In genomic region chr12:88339966-88340365, GRCh38 we compare ENCODE assay signal across 30 cellular contexts.
DNase-seq lines count a peak whose midpoint lies in the region; TF ChIP-seq lines count a peak whose summit lies in the region.
"Had no signal": no experiment of that assay in that cellular context is flagged by ENCODE, and none has a peak within 500 bp of the region (broad histone marks: within the 10 kb centered on the region; RNA-seq: fewer than 3 reads in every experiment).

No MANE protein-coding gene starts in this region.

- H3K4me1 Mint-ChIP-seq in osteocyte (ENCODE audit: unreplicated experiment): peaks cover 4% of the 10 kb centered on the region
- H3K4me1 Mint-ChIP-seq: brain; CD4-positive, CD25-positive, alpha-beta regulatory T cell; natural killer cell; stimulated activated effector memory CD8-positive, alpha-beta T cell treated with anti-CD3 and anti-CD28 coated beads, Interleukin-12 subunit alpha, Interleukin-12 subunit beta, amount 100 ng/mL, for 72 hours had no signal

- DNase-seq in HCEC 1CT (peak; percentile 57), amniotic epithelial cell (ENCODE audit: low read depth) (peak; percentile 47), fibroblast of villous mesenchyme (ENCODE audit: low read depth) (peak; percentile 28), HPDE6-E6E7 (ENCODE audit: extremely low spot score) (no peak), NCI-H128 (lab: John Stamatoyannopoulos, UW; ENCODE audit: unreplicated experiment) (no peak), osteocyte (ENCODE audit: extremely low spot score, unreplicated experiment) (no peak), coronary artery (ENCODE audit: low spot score) (no peak)
- DNase-seq: activated CD4-positive, alpha-beta T cell treated with anti-CD3 and anti-CD28 coated beads, Interleukin-2, amount 50 U/mL, for 48 hours; activated CD8-positive, alpha-beta memory T cell treated with anti-CD3 and anti-CD28 coated beads, Interleukin-2, amount 50 U/mL, for 4 hours; activated naive CD4-positive, alpha-beta T cell treated with Interleukin-2 at 50 U/mL for 16 hours; CD4-positive, CD25-positive, alpha-beta regulatory T cell; DMS79 treated with DMSO at 0.1 percent for 48 hours; foreskin melanocyte; heart left ventricle; lower lobe of right lung; MM.1S; mucosa of descending colon; natural killer cell; NCI-H1417; NCI-H2081; NCI-H2227 treated with DMSO at 0.1 percent for 48 hours; NCI-H69; nucleus accumbens; SIG-M5; substantia nigra had no signal

- no peaks in the 10 kb centered on the region for H3K9me3 Mint-ChIP-seq in osteocyte (ENCODE audit: unreplicated experiment)
- H3K9me3 Mint-ChIP-seq: activated T-helper 1 cell treated with anti-CD3 and anti-CD28 coated beads, Interleukin-12 subunit alpha, Interleukin-12 subunit beta, Interleukin-2, Interleukin-4 antibody, amounts not matched to agents 30 ng/mL and 10 ng/mL and 1 ng/mL, durations not matched to agents 14 hours and 24 hours and 36 hours; stimulated activated effector memory CD8-positive, alpha-beta T cell treated with anti-CD3 and anti-CD28 coated beads, Interleukin-12 subunit alpha, Interleukin-12 subunit beta, amount 100 ng/mL, for 72 hours; type B pancreatic cell had no signal

- H3K27ac ChIP-seq in coronary artery: no peak overlapping the region
- H3K27ac ChIP-seq: heart left ventricle, lower lobe of right lung had no signal

- no peaks in the 10 kb centered on the region for H3K36me3 Mint-ChIP-seq in osteocyte (ENCODE audit: unreplicated experiment)
- H3K36me3 Mint-ChIP-seq: brain; CD4-positive, CD25-positive, alpha-beta regulatory T cell; natural killer cell; stimulated activated effector memory CD8-positive, alpha-beta T cell treated with anti-CD3 and anti-CD28 coated beads, Interleukin-12 subunit alpha, Interleukin-12 subunit beta, amount 100 ng/mL, for 72 hours; type B pancreatic cell had no signal

- no peak overlapping the region for H3K4me3 Mint-ChIP-seq in osteocyte (ENCODE audit: unreplicated experiment)
- H3K4me3 Mint-ChIP-seq: activated T-helper 1 cell treated with anti-CD3 and anti-CD28 coated beads, Interleukin-12 subunit alpha, Interleukin-12 subunit beta, Interleukin-2, Interleukin-4 antibody, amounts not matched to agents 30 ng/mL and 10 ng/mL and 1 ng/mL, durations not matched to agents 14 hours and 24 hours and 36 hours; brain; CD4-positive, CD25-positive, alpha-beta regulatory T cell; natural killer cell; stimulated activated effector memory CD8-positive, alpha-beta T cell treated with anti-CD3 and anti-CD28 coated beads, Interleukin-12 subunit alpha, Interleukin-12 subunit beta, amount 100 ng/mL, for 72 hours; type B pancreatic cell had no signal

- no peak for TF ChIP-seq CTCF in fibroblast of villous mesenchyme (IDR thresholded peaks at IDR 0.05; ENCODE audit: insufficient read depth, low read depth, low read length)
- TF ChIP-seq CTCF in osteocyte (IDR thresholded peaks at IDR 0.05): no peak
- no peak for TF ChIP-seq CTCF in coronary artery (IDR thresholded peaks at IDR 0.05)

- H3K27me3 Mint-ChIP-seq in osteocyte (ENCODE audit: unreplicated experiment): no peaks in the 10 kb centered on the region
- H3K27me3 Mint-ChIP-seq: brain; CD4-positive, CD25-positive, alpha-beta regulatory T cell; type B pancreatic cell had no signal

- H3K4me3 ChIP-seq in fibroblast of villous mesenchyme (ENCODE audit: low read depth, low read length): no peak overlapping the region
- H3K4me3 ChIP-seq in coronary artery: no peak overlapping the region
- H3K4me3 ChIP-seq: heart left ventricle, K562, lower lobe of right lung, mucosa of descending colon had no signal

- no peak overlapping the region for H3K27ac Mint-ChIP-seq in osteocyte (ENCODE audit: unreplicated experiment)
- H3K27ac Mint-ChIP-seq: activated T-helper 1 cell treated with anti-CD3 and anti-CD28 coated beads, Interleukin-12 subunit alpha, Interleukin-12 subunit beta, Interleukin-2, Interleukin-4 antibody, amounts not matched to agents 30 ng/mL and 10 ng/mL and 1 ng/mL, durations not matched to agents 14 hours and 24 hours and 36 hours; brain; CD4-positive, CD25-positive, alpha-beta regulatory T cell; natural killer cell; stimulated activated effector memory CD8-positive, alpha-beta T cell treated with anti-CD3 and anti-CD28 coated beads, Interleukin-12 subunit alpha, Interleukin-12 subunit beta, amount 100 ng/mL, for 72 hours; type B pancreatic cell had no signal

Comparison
In these comparisons a context has a peak if more than half of its experiments do, and no peak if none do; other contexts are left out.
1. DNase-seq: peak in HCEC 1CT (single experiment), amniotic epithelial cell (single experiment) and fibroblast of villous mesenchyme (single experiment); none in HPDE6-E6E7 (single experiment), NCI-H128 (single experiment), osteocyte (single experiment) and coronary artery (single experiment).